27 cellular contexts compared by ENCODE assay signal in genomic region chr9:127248241-127248640, GRCh38.
"Had no signal": no experiment of that assay in that cellular context is flagged by ENCODE, and none has a peak within 500 bp of the region (broad histone marks: within the 10 kb centered on the region; RNA-seq: fewer than 3 reads in every experiment).

No MANE protein-coding gene starts in this region.

- H3K9me3 Mint-ChIP-seq: effector memory CD8-positive, alpha-beta T cell; memory B cell; mesothelial cell of epicardium; naive B cell; natural killer cell treated with Interleukin-12 subunit alpha and Interleukin-12 subunit beta and Interleukin-15 and Interleukin-18, amount 100 ng/mL, for 72 hours; neural progenitor cell; stimulated activated effector memory CD8-positive, alpha-beta T cell treated with anti-CD3 and anti-CD28 coated beads, Interleukin-12 subunit alpha, Interleukin-12 subunit beta, amount 100 ng/mL, for 72 hours; type B pancreatic cell had no signal

- H3K27ac Mint-ChIP-seq: effector memory CD8-positive, alpha-beta T cell; memory B cell; mesothelial cell of epicardium; naive B cell; natural killer cell treated with Interleukin-12 subunit alpha and Interleukin-12 subunit beta and Interleukin-15 and Interleukin-18, amount 100 ng/mL, for 72 hours; neural progenitor cell; stimulated activated effector memory CD8-positive, alpha-beta T cell treated with anti-CD3 and anti-CD28 coated beads, Interleukin-12 subunit alpha, Interleukin-12 subunit beta, amount 100 ng/mL, for 72 hours; type B pancreatic cell had no signal

- H3K36me3 Mint-ChIP-seq: memory B cell; natural killer cell treated with Interleukin-12 subunit alpha and Interleukin-12 subunit beta and Interleukin-15 and Interleukin-18, amount 100 ng/mL, for 72 hours; stimulated activated effector memory CD8-positive, alpha-beta T cell treated with anti-CD3 and anti-CD28 coated beads, Interleukin-12 subunit alpha, Interleukin-12 subunit beta, amount 100 ng/mL, for 72 hours had no signal

- H3K4me3 Mint-ChIP-seq: effector memory CD8-positive, alpha-beta T cell; memory B cell; mesothelial cell of epicardium; naive B cell; natural killer cell treated with Interleukin-12 subunit alpha and Interleukin-12 subunit beta and Interleukin-15 and Interleukin-18, amount 100 ng/mL, for 72 hours; neural progenitor cell; stimulated activated effector memory CD8-positive, alpha-beta T cell treated with anti-CD3 and anti-CD28 coated beads, Interleukin-12 subunit alpha, Interleukin-12 subunit beta, amount 100 ng/mL, for 72 hours had no signal

- DNase-seq: cortex of kidney; effector memory CD8-positive, alpha-beta T cell; gastrocnemius medialis; head of caudate nucleus; kidney; mucosa of descending colon; naive B cell; nucleus accumbens; ovary; posterior cingulate gyrus; psoas muscle; right cardiac atrium; sigmoid colon; stimulated activated CD4-positive, alpha-beta T cell treated with anti-CD3 and anti-CD28 coated beads, Interleukin-2, amount 100 ng/mL, for 24 hours; stimulated activated CD4-positive, alpha-beta T cell treated with anti-CD3 and anti-CD28 coated beads, Interleukin-4, amount 100 ng/mL, for 24 hours; stimulated activated naive CD4-positive, alpha-beta T cell treated with Interleukin-2 at 50 U/mL for 16 hours; substantia nigra; testis; tibial artery had no signal

- H3K27me3 ChIP-seq: gastrocnemius medialis, neural progenitor cell, ovary, sigmoid colon, testis, tibial artery had no signal

- ATAC-seq: effector memory CD8-positive, alpha-beta T cell; gastrocnemius medialis; left lobe of liver; mucosa of descending colon; natural killer cell treated with Interleukin-12 subunit alpha and Interleukin-12 subunit beta and Interleukin-15 and Interleukin-18, amount 100 ng/mL, for 72 hours; psoas muscle; right cardiac atrium; stimulated activated effector memory CD8-positive, alpha-beta T cell treated with anti-CD3 and anti-CD28 coated beads, Interleukin-12 subunit alpha, Interleukin-12 subunit beta, amount 100 ng/mL, for 72 hours had no signal

- H3K4me3 ChIP-seq: gastrocnemius medialis, lung, mucosa of descending colon, neural progenitor cell, ovary, psoas muscle, sigmoid colon, testis, tibial artery had no signal

- H3K27me3 Mint-ChIP-seq: type B pancreatic cell had no signal

- H3K36me3 ChIP-seq: gastrocnemius medialis, neural progenitor cell, ovary, sigmoid colon had no signal

- H3K9me3 ChIP-seq: gastrocnemius medialis, mucosa of descending colon, ovary, psoas muscle, sigmoid colon, testis, tibial artery had no signal
